In the genomic region with DNA sequence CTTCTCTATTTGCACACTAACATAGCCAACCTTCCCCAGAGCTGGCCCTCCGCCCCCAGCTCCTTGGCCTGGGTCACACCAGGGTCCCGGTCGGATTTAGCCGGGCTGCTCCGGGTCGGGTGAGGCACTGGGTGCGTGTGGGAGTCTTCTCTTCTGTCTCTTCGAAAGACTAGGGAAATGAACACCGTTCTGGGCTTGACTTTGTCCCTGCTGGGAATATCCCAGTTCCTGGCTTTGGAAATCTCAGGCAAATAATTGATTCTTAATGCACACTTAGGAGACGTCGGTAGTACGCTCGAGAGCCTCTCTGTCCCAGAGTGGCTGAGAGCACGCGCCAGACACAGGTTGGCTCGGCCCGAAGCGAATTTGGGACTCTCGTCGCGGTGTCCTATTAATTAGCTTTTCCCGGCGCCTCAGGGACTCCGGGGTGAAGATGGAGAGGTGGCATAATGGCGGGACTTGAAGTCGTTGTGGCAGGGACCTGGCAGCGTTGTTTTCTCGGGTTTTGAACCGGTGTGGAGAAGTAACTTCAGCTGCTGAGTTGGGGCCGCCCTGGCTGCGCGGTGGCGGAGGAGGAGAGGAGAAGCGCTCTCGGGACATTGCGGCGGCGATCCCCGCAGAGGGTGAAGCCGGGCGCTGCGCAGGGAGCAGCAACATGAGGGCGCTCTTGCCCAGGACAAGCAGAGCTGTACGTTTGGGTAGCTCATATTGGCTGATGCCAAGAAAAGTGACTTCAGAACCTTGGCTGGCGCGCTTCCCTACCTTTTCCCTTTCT, we compare ENCODE assay signal across 8 cellular contexts. TPM values are rescaled to one million over a fixed set of nuclear protein-coding genes. Genes with fewer than 3 reads are reported as not detected.
DNase-seq lines count a peak whose midpoint lies in the region; ATAC-seq, FAIRE-seq and TF ChIP-seq lines count a peak whose summit lies in the region.

No MANE protein-coding gene starts in this region.

- ATAC-seq in GM21825 (IDR thresholded peaks at IDR 0.05; ENCODE audit: unreplicated experiment) (no peak), HG02588 (IDR thresholded peaks at IDR 0.05; ENCODE audit: unreplicated experiment) (no peak)

- DNase-seq in GM12891 (ENCODE audit: insufficient read length, low spot score) (no peak), NCI-H1436 (lab: John Stamatoyannopoulos, UW) (peak; percentile 83), ecto neural progenitor cell (ENCODE audit: low spot score) (peak; percentile 88), occipital lobe (lab: John Stamatoyannopoulos, UW) (peak; percentile 80), dedifferentiated amniotic fluid mesenchymal stem cell (ENCODE audit: extremely low spot score) (no peak), pons (ENCODE audit: low spot score) (no peak)

- peak; percentile 94 for FAIRE-seq in GM12891 (lab: Jason Lieb, UNC)

- no peak for TF ChIP-seq POLR2A in GM12891 (IDR thresholded peaks at IDR 0.05; ENCODE audit: low read depth, low read length)

TF ChIP-seq in GM12891, 5 proteins besides CTCF, POLR2A, EP300 and RAD21:
- TF ChIP-seq TAF1 (IDR thresholded peaks at IDR 0.05; ENCODE audit: low read depth, low read length) (no peak), POU2F2 (IDR thresholded peaks at IDR 0.05; ENCODE audit: low read depth, low read length) (peak; percentile 47; the same call in 1 of the 2 replicates)

RNA-seq across cellular contexts. Expression of gene FOXG1, which starts 7.5 kb away (rescaled TPM):
- polyA plus RNA-seq in GM12891 (2012; ENCODE audit: low read depth, missing spikeins), result 4.3 TPM
- 75.5 TPM for total RNA-seq in occipital lobe

Comparison
In these comparisons a context has a peak if more than half of its experiments do, and no peak if none do; other contexts are left out.
1. DNase-seq: peak in NCI-H1436 (single experiment), ecto neural progenitor cell (single experiment) and occipital lobe (single experiment); none in GM12891 (single experiment), dedifferentiated amniotic fluid mesenchymal stem cell (single experiment) and pons (single experiment).